In genomic region chr10:79068562-79069324, GRCh38 we compare ENCODE assay signal across 8 cellular contexts. TPM values are rescaled to one million over a fixed set of nuclear protein-coding genes. Genes with fewer than 3 reads are reported as not detected.
DNase-seq lines count a peak whose midpoint lies in the region; ATAC-seq and TF ChIP-seq lines count a peak whose summit lies in the region.

ZMIZ1 (plus strand) TSS chr10:79068966; CDS start chr10:79201633, 132,667 bp downstream.

- intact Hi-C loops in left colon (cut with DNase I, micrococcal nuclease): no loop called here

- TF ChIP-seq CTCF in AG10803 (conservative IDR thresholded peaks at IDR 0.05; ENCODE audit: low read length) (no peak), coronary artery (IDR thresholded peaks at IDR 0.05) (no peak)

- DNase-seq in AG10803 (ENCODE audit: low read depth): peak; percentile 93
- peak; percentile 62 for DNase-seq in NCI-H345 treated with DMSO at 0.1 percent for 48 hours (lab: John Stamatoyannopoulos, UW; ENCODE audit: unreplicated experiment)
- peak; percentile 88 for DNase-seq in activated CD4-positive, alpha-beta T cell treated with anti-CD3 and anti-CD28 coated beads for 48 hours
- DNase-seq in coronary artery (ENCODE audit: low spot score): peak; percentile 94
- DNase-seq in left colon: peak; percentile 88 to 90
- peak; percentile 83 for DNase-seq in stimulated activated CD4-positive, alpha-beta T cell treated with anti-CD3 and anti-CD28 coated beads, Interleukin-1b, Interleukin-23, amount 100 ng/mL, for 48 hours

- H3K4me3 ChIP-seq in AG10803 (ENCODE audit: low read length) (peak within 1 kb of the TSS; percentile 97), coronary artery (peak within 1 kb of the TSS; percentile 88)

- peak within 1 kb of the TSS; percentile 98 to 100 for H3K27ac ChIP-seq in coronary artery

- peak; percentile 59 for ATAC-seq in GM19025 (IDR thresholded peaks at IDR 0.05; ENCODE audit: low read depth, unreplicated experiment)
- peak; percentile 61 for ATAC-seq in HG03342 (IDR thresholded peaks at IDR 0.05; ENCODE audit: unreplicated experiment)
- ATAC-seq in left colon: peak; percentile 27

RNA-seq across cellular contexts. Expression of gene ZMIZ1, which starts in this region (rescaled TPM):
- 10 to 100 TPM; 50.7 to 63.9 TPM for total RNA-seq in left colon

Comparison
In these comparisons a context has a peak if more than half of its experiments do, and no peak if none do; other contexts are left out.
1. Peak in every context shown above with its lines: DNase-seq, ATAC-seq, H3K4me3 ChIP-seq and H3K27ac ChIP-seq.